1 cellular context compared by ENCODE assay signal in genomic region chr3:177058647-177059046, GRCh38.
TF ChIP-seq lines count a peak whose summit lies in the region.

No MANE protein-coding gene starts in this region.

TF ChIP-seq in K562, 482 proteins besides CTCF, POLR2A, EP300 and RAD21 (continued from another document):
- no peak for TF ChIP-seq ZNF512 (tag; IDR thresholded peaks at IDR 0.05)
- no peak for TF ChIP-seq HDAC3 (IDR thresholded peaks at IDR 0.05; ENCODE audit: borderline replicate concordance, partially characterized antibody)
- no peak for TF ChIP-seq HINFP (tag; conservative IDR thresholded peaks at IDR 0.05; ENCODE audit: low read depth)
- no peak for TF ChIP-seq E2F1 (CRISPR knock-in tag; IDR thresholded peaks at IDR 0.05)
- TF ChIP-seq TAF1 (IDR thresholded peaks at IDR 0.05; ENCODE audit: control insufficient read depth, extremely low read depth, insufficient read depth, low read length, severe bottlenecking): no peak
- TF ChIP-seq CTBP1 (IDR thresholded peaks at IDR 0.05; ENCODE audit: borderline replicate concordance): no peak
